ENCODE assay signal across 11 cellular contexts in the genomic region with DNA sequence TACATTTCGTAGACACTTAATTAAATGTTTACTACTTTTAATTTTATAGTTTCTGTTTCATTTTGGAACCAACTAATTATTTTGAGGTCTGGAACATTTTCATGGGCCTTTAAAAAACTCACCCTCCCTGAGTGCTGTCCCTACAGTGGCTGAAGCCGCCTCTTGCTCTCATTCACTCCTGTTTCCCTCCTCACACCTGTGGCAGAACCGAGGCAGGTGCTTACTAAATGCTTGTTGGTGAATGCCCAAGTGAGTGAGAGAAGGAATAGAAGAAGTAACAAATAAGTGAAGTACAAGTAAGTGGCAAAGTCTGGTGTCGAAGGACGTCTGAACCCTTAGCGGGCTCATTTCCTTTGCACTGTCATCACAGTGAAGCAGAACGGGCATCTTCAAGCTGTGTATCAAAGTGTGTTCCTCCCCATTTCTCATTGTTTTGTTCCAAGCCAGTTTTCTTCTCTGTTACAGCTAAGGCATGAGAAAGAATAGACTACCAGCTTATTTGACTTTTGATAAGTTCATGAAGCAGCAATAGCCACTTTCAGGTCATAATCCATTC.
A peak's percentile ranks its signal among the peaks of the same experiment; 100 is the strongest.
DNase-seq lines count a peak whose midpoint lies in the region; ATAC-seq and TF ChIP-seq lines count a peak whose summit lies in the region.
"Had no signal": no experiment of that assay in that cellular context is flagged by ENCODE, and none has a peak within 500 bp of the region (broad histone marks: within the 10 kb centered on the region; RNA-seq: fewer than 3 reads in every experiment).

No MANE protein-coding gene starts in this region.

- no peak overlapping the region for H3K9ac ChIP-seq in SK-N-SH

- no peak for TF ChIP-seq EP300 in SK-N-SH (IDR thresholded peaks at IDR 0.05; ENCODE audit: borderline replicate concordance in 1 of 2, low read depth in 1 of 2, low read length in 1 of 2)

- peaks cover 40% of the 10 kb centered on the region for H3K4me1 Mint-ChIP-seq in activated T-cell treated with anti-CD3 and anti-CD28 coated beads, Interleukin-2, amount 50 U/mL, for 72 hours (ENCODE audit: low read depth)

- H4K20me1 ChIP-seq in SK-N-SH (ENCODE audit: insufficient read depth): no peaks in the 10 kb centered on the region

- H3K4me3 Mint-ChIP-seq in activated T-cell treated with anti-CD3 and anti-CD28 coated beads, Interleukin-2, amount 50 U/mL, for 72 hours: peak overlapping the region; percentile 28 to 74

- no peaks in the 10 kb centered on the region for H3K27me3 Mint-ChIP-seq in activated T-cell treated with anti-CD3 and anti-CD28 coated beads, Interleukin-2, amount 50 U/mL, for 72 hours (ENCODE audit: low read depth)

- POLR2A ChIA-PET in SK-N-SH (lab: Yijun Ruan, JAX): no interaction called here

- no peaks in the 10 kb centered on the region for H3K79me2 ChIP-seq in SK-N-SH (ENCODE audit: insufficient read depth)

- no peaks in the 10 kb centered on the region for H3K36me3 Mint-ChIP-seq in activated T-cell treated with anti-CD3 and anti-CD28 coated beads, Interleukin-2, amount 50 U/mL, for 72 hours (ENCODE audit: insufficient read depth in 2 of 2)

- H3K4me1 ChIP-seq in tibial artery: peaks cover 0 to 27% (median 3%) of the 10 kb centered on the region in 4 donors
- H3K4me1 ChIP-seq in SK-N-SH (ENCODE audit: control insufficient read depth in 1 of 2, insufficient read depth in 2 of 2, low read depth in 1 of 2, low read length in 1 of 2): peaks cover 5 to 14% of the 10 kb centered on the region in 2 experiments; a peak in 2 of 4 replicates

- H3K4me2 ChIP-seq in SK-N-SH: no peak overlapping the region

- H3K4me3 ChIP-seq in tibial artery (no peak overlapping the region), SK-N-SH (ENCODE audit: low read depth in 2 of 2, low read length in 1 of 2) (no peak overlapping the region)
- H3K4me3 ChIP-seq: SK-N-MC had no signal

- 97% methylated on average over 7 of the region's 7 CpGs for WGBS in SK-N-SH (ENCODE audit: low lambda C conversion rate)

- TF ChIP-seq RAD21 in SK-N-SH (IDR thresholded peaks at IDR 0.05; ENCODE audit: low read length): no peak

- DNase-seq in activated T-cell treated with anti-CD3 and anti-CD28 coated beads, Interleukin-2, amount 50 U/mL, for 72 hours: no peak
- no peak for DNase-seq in activated T-cell treated with anti-CD3 and anti-CD28 coated beads, Interleukin-2, amount 50 U/mL, for 48 hours
- DNase-seq in tibial artery (no peak), foreskin melanocyte (no peak), SK-N-SH (no peak), dedifferentiated amniotic fluid mesenchymal stem cell (ENCODE audit: extremely low spot score) (no peak)
- DNase-seq: stimulated activated CD4-positive, alpha-beta T cell treated with anti-CD3 and anti-CD28 coated beads, Interleukin-2, amount 100 ng/mL, for 24 hours had no signal

- H2AFZ ChIP-seq in SK-N-SH (ENCODE audit: low read depth): no peak overlapping the region

- intact Hi-C loops in tibial artery (cut with DNase I; ENCODE audit: low total_unique reads): no loop called here

- no peak overlapping the region for H3K27ac Mint-ChIP-seq in activated T-cell treated with anti-CD3 and anti-CD28 coated beads, Interleukin-2, amount 50 U/mL, for 72 hours
- H3K27ac Mint-ChIP-seq: activated T-helper 2 cell treated with anti-CD3 and anti-CD28 coated beads, Interferon-gamma antibody, Interleukin-2, Interleukin-4, amounts not matched to agents 10 μg/mL and 5 μg/mL and 100 μg/mL, durations not matched to agents 14 hours and 24 hours and 36 hours had no signal

- no peaks in the 10 kb centered on the region for H3K9me2 ChIP-seq in SK-N-SH

- TF ChIP-seq CTCF in tibial artery (IDR thresholded peaks at IDR 0.05): no peak
- TF ChIP-seq CTCF in SK-N-SH (IDR thresholded peaks at IDR 0.05): no peak

- no peaks in the 10 kb centered on the region for H3K9me3 Mint-ChIP-seq in activated T-cell treated with anti-CD3 and anti-CD28 coated beads, Interleukin-2, amount 50 U/mL, for 72 hours

- ATAC-seq in activated T-cell treated with anti-CD3 and anti-CD28 coated beads, Interleukin-2, amount 50 U/mL, for 72 hours (replicated peaks in 1 of 2): peak in 1 of 2 donors; percentile 58
- ATAC-seq in HG02588 (IDR thresholded peaks at IDR 0.05; ENCODE audit: unreplicated experiment): peak; percentile 50
- ATAC-seq in HG03571 (IDR thresholded peaks at IDR 0.05; ENCODE audit: unreplicated experiment): peak; percentile 59

- CTCF ChIA-PET in SK-N-SH (lab: Yijun Ruan, JAX): no interaction called here

- H3K9me3 ChIP-seq in tibial artery (no peaks in the 10 kb centered on the region), SK-N-SH (no peaks in the 10 kb centered on the region)

- peaks cover 9% of the 10 kb centered on the region for H3F3A ChIP-seq in SK-N-SH (replicated peaks; ENCODE audit: insufficient read depth)

- no peaks in the 10 kb centered on the region for H3K27me3 ChIP-seq in tibial artery
- H3K27me3 ChIP-seq in SK-N-SH (ENCODE audit: insufficient read depth): no peaks in the 10 kb centered on the region

- H3K36me3 ChIP-seq in tibial artery (no peaks in the 10 kb centered on the region), SK-N-SH (replicated peaks in 1 of 2; ENCODE audit: control insufficient read depth in 1 of 2, insufficient read depth in 2 of 2, low read length in 1 of 2) (no peaks in the 10 kb centered on the region)

- H3K27ac ChIP-seq in tibial artery (peak overlapping the region; percentile 3 to 73), SK-N-SH (ENCODE audit: low read depth in 2 of 2, low read length in 1 of 2) (no peak overlapping the region)
- H3K27ac ChIP-seq: SK-N-MC had no signal

TF ChIP-seq in SK-N-SH, 30 proteins besides CTCF, POLR2A, EP300 and RAD21:
- TF ChIP-seq FOXJ3 (CRISPR knock-in tag; IDR thresholded peaks at IDR 0.05) (no peak), MEF2A (IDR thresholded peaks at IDR 0.05; ENCODE audit: borderline replicate concordance, low read depth) (no peak), FOXM1 (IDR thresholded peaks at IDR 0.05; ENCODE audit: low read depth) (no peak), MXI1 (IDR thresholded peaks at IDR 0.05; ENCODE audit: low read depth, low read length) (no peak), NRF1 (IDR thresholded peaks at IDR 0.05; ENCODE audit: low read depth, low read length) (no peak), ELF1 (IDR thresholded peaks at IDR 0.05) (no peak), GATA2 (CRISPR knock-in tag; IDR thresholded peaks at IDR 0.05) (no peak), YY1 (IDR thresholded peaks at IDR 0.05; ENCODE audit: low read depth) (no peak), RCOR1 (IDR thresholded peaks at IDR 0.05; ENCODE audit: low read length) (no peak)
- TF ChIP-seq, protein P1, sequence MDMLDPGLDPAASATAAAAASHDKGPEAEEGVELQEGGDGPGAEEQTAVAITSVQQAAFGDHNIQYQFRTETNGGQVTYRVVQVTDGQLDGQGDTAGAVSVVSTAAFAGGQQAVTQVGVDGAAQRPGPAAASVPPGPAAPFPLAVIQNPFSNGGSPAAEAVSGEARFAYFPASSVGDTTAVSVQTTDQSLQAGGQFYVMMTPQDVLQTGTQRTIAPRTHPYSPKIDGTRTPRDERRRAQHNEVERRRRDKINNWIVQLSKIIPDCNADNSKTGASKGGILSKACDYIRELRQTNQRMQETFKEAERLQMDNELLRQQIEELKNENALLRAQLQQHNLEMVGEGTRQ (IDR thresholded peaks at IDR 0.05; ENCODE audit: borderline replicate concordance, low read depth, low read length): no peak
- TF ChIP-seq, protein P2, sequence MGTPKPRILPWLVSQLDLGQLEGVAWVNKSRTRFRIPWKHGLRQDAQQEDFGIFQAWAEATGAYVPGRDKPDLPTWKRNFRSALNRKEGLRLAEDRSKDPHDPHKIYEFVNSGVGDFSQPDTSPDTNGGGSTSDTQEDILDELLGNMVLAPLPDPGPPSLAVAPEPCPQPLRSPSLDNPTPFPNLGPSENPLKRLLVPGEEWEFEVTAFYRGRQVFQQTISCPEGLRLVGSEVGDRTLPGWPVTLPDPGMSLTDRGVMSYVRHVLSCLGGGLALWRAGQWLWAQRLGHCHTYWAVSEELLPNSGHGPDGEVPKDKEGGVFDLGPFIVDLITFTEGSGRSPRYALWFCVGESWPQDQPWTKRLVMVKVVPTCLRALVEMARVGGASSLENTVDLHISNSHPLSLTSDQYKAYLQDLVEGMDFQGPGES (IDR thresholded peaks at IDR 0.05; ENCODE audit: low read depth, low read length): no peak
- TF ChIP-seq, protein P3, sequence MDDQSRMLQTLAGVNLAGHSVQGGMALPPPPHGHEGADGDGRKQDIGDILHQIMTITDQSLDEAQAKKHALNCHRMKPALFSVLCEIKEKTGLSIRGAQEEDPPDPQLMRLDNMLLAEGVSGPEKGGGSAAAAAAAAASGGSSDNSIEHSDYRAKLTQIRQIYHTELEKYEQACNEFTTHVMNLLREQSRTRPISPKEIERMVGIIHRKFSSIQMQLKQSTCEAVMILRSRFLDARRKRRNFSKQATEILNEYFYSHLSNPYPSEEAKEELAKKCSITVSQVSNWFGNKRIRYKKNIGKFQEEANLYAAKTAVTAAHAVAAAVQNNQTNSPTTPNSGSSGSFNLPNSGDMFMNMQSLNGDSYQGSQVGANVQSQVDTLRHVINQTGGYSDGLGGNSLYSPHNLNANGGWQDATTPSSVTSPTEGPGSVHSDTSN (IDR thresholded peaks at IDR 0.05): no peak

Comparison
In these comparisons a context has a peak if more than half of its experiments do, and no peak if none do; other contexts are left out.
1. H3K27ac ChIP-seq: peak in tibial artery (2 of 2); none in SK-N-SH (0 of 2).